17 cellular contexts compared by ENCODE assay signal in the genomic region with DNA sequence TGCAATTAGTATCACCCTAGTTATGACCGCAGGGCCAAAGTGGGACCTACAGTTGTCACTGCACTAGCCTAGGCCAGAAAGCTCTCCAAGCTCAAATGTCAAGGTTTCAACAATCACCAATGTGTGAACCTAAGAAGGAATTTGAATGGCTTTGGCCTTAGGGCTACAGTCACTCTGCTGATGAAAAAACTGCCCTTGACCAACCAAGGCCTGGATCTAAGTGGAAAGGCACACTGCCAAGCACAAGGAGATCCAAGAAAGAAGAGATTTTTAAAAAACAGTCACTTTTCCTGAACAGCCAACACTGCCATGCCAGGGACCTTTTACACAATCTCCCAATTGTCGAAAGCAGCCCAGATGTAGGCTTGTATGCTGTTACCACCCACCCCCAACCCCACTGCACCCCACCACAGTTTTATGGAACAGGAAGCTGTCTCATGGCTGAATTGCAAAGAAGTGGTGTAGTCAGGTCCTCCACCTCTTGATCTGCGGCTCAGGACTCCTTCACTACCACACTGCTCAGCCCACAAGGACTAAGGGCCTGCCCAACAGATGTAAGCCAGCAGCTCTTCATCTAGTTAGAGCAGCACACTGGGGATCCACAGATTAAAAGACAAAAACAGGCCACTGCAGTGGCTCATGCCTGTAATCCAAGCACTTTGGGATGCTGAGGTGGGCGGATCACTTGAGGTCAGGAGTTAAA.
"Had no signal": no experiment of that assay in that cellular context is flagged by ENCODE, and none has a peak within 500 bp of the region (broad histone marks: within the 10 kb centered on the region; RNA-seq: fewer than 3 reads in every experiment).

No MANE protein-coding gene starts in this region.

- H3K4me1 ChIP-seq: ascending aorta, psoas muscle had no signal

- H3K27me3 Mint-ChIP-seq: T-helper 17 cell had no signal

- H3K36me3 ChIP-seq: ascending aorta, lower lobe of right lung, thoracic aorta, WERI-Rb-1 had no signal

- H3K4me3 Mint-ChIP-seq: naive thymus-derived CD8-positive, alpha-beta T cell; T-helper 17 cell had no signal

- H3K27ac Mint-ChIP-seq: naive thymus-derived CD8-positive, alpha-beta T cell; T-helper 17 cell had no signal

- FAIRE-seq: endometrium, frontal cortex, keratinocyte had no signal

- H3K9me3 ChIP-seq: ascending aorta, lower lobe of right lung, psoas muscle, thoracic aorta had no signal

- H3K27ac ChIP-seq: ascending aorta, coronary artery, lower lobe of right lung, psoas muscle, skin epidermis, thoracic aorta, WERI-Rb-1 had no signal

- ATAC-seq: lower lobe of right lung; naive thymus-derived CD8-positive, alpha-beta T cell; psoas muscle; right cardiac atrium; T-helper 17 cell had no signal

- DNase-seq: activated CD8-positive, alpha-beta memory T cell treated with anti-CD3 and anti-CD28 coated beads for 24 hours; erythroblast; head of caudate nucleus; lower lobe of right lung; naive thymus-derived CD8-positive, alpha-beta T cell; psoas muscle; right cardiac atrium; stimulated activated CD4-positive, alpha-beta T cell treated with anti-CD3 and anti-CD28 coated beads, Interleukin-4, amount 100 ng/mL, for 1 hour; T-helper 17 cell; WERI-Rb-1 had no signal

- H3K4me3 ChIP-seq: ascending aorta, coronary artery, lower lobe of right lung, psoas muscle, skin epidermis, thoracic aorta had no signal

- H3K27me3 ChIP-seq: ascending aorta had no signal
